ENCODE assay signal across 1 cellular context in genomic region chr9:129571298-129572051, GRCh38.
TF ChIP-seq lines count a peak whose summit lies in the region.

No MANE protein-coding gene starts in this region.

TF ChIP-seq in HepG2, 621 proteins besides CTCF, POLR2A, EP300 and RAD21 (continued from another document):
- TF ChIP-seq KIAA2018 (CRISPR knock-in tag; IDR thresholded peaks at IDR 0.05; ENCODE audit: borderline replicate concordance) (no peak), ZSCAN12 (CRISPR knock-in tag; IDR thresholded peaks at IDR 0.05) (no peak), SNAI1 (CRISPR knock-in tag; IDR thresholded peaks at IDR 0.05; ENCODE audit: borderline replicate concordance) (0 out of 2 replicates have a peak, but pooled peaks have one; percentile 34), ZNF761 (CRISPR knock-in tag; conservative IDR thresholded peaks at IDR 0.05) (no peak), ZNF775 (CRISPR knock-in tag; IDR thresholded peaks at IDR 0.05; ENCODE audit: borderline replicate concordance) (no peak), FOXA3 (CRISPR knock-in tag; IDR thresholded peaks at IDR 0.05) (0 out of 2 replicates have a peak, but pooled peaks have one; percentile 10), ZNF432 (CRISPR knock-in tag; IDR thresholded peaks at IDR 0.05; ENCODE audit: borderline replicate concordance) (no peak), MEIS1 (CRISPR knock-in tag; IDR thresholded peaks at IDR 0.05; ENCODE audit: borderline replicate concordance) (no peak), ZNF687 (CRISPR knock-in tag; IDR thresholded peaks at IDR 0.05) (peak; percentile 65), ZNF234 (CRISPR knock-in tag; conservative IDR thresholded peaks at IDR 0.05) (no peak), ZFY (CRISPR knock-in tag; IDR thresholded peaks at IDR 0.05) (peak; percentile 31; the same call in 1 of the 2 replicates), HNRNPUL1 (IDR thresholded peaks at IDR 0.05; ENCODE audit: low read depth, low read length) (no peak), ZC3H13 (CRISPR knock-in tag; IDR thresholded peaks at IDR 0.05) (no peak), MED13 (CRISPR knock-in tag; IDR thresholded peaks at IDR 0.05) (no peak), SP1 (IDR thresholded peaks at IDR 0.05) (no peak), SP1 (CRISPR knock-in tag; IDR thresholded peaks at IDR 0.05) (no peak), TAF1 (CRISPR knock-in tag; IDR thresholded peaks at IDR 0.05) (no peak), NR3C1 (CRISPR knock-in tag; IDR thresholded peaks at IDR 0.05) (no peak), TAF15 (IDR thresholded peaks at IDR 0.05; ENCODE audit: low read depth, low read length, poor library complexity, severe bottlenecking) (no peak), ZNF430 (CRISPR knock-in tag; IDR thresholded peaks at IDR 0.05) (no peak), AGO2 (optimal IDR thresholded peaks at IDR 0.05; ENCODE audit: low read depth, low read length) (peak; percentile 43), SUZ12 (IDR thresholded peaks at IDR 0.05; ENCODE audit: low read depth, low read length) (no peak), NFRKB (IDR thresholded peaks at IDR 0.05) (no peak), BCL6 (CRISPR knock-in tag; IDR thresholded peaks at IDR 0.05) (0 out of 2 replicates have a peak, but pooled peaks have one; percentile 10), GATAD2A (CRISPR knock-in tag; IDR thresholded peaks at IDR 0.05) (peak; percentile 42; the same call in 1 of the 2 replicates), RBM39 (IDR thresholded peaks at IDR 0.05; ENCODE audit: low read depth, low read length, poor library complexity, severe bottlenecking) (no peak), ZBTB34 (CRISPR knock-in tag; IDR thresholded peaks at IDR 0.05) (no peak), BRF2 (CRISPR knock-in tag; IDR thresholded peaks at IDR 0.05) (no peak), PHF21A (CRISPR knock-in tag; IDR thresholded peaks at IDR 0.05) (0 out of 2 replicates have a peak, but pooled peaks have one; percentile 32), ZSCAN25 (CRISPR knock-in tag; IDR thresholded peaks at IDR 0.05) (peak; percentile 67; the same call in 1 of the 2 replicates), GTF3A (CRISPR knock-in tag; conservative IDR thresholded peaks at IDR 0.05) (no peak), AKAP8 (CRISPR knock-in tag; IDR thresholded peaks at IDR 0.05) (0 out of 2 replicates have a peak, but pooled peaks have one; percentile 38), ZFP1 (CRISPR knock-in tag; IDR thresholded peaks at IDR 0.05) (no peak), HOXA3 (CRISPR knock-in tag; IDR thresholded peaks at IDR 0.05) (peak; percentile 25; the same call in 1 of the 2 replicates), ZBTB21 (CRISPR knock-in tag; IDR thresholded peaks at IDR 0.05) (no peak), RFXAP (CRISPR knock-in tag; IDR thresholded peaks at IDR 0.05; ENCODE audit: borderline replicate concordance) (no peak), SALL1 (CRISPR knock-in tag; IDR thresholded peaks at IDR 0.05) (peak; percentile 20; the same call in 1 of the 2 replicates), MEIS2 (CRISPR knock-in tag; IDR thresholded peaks at IDR 0.05) (no peak), ZNF770 (CRISPR knock-in tag; IDR thresholded peaks at IDR 0.05) (peak; percentile 73; the same call in 1 of the 2 replicates), NR2F1 (CRISPR knock-in tag; IDR thresholded peaks at IDR 0.05) (0 out of 4 replicates have a peak, but pooled peaks of 1 of the 2 experiments have one; percentile 8), JUN (CRISPR knock-in tag; IDR thresholded peaks at IDR 0.05) (no peak), MBNL3 (CRISPR knock-in tag; conservative IDR thresholded peaks at IDR 0.05) (no peak), FUBP1 (CRISPR knock-in tag; IDR thresholded peaks at IDR 0.05; ENCODE audit: borderline replicate concordance) (no peak), TFDP1 (CRISPR knock-in tag; IDR thresholded peaks at IDR 0.05; ENCODE audit: borderline replicate concordance) (peak; percentile 38; the same call in 1 of the 2 replicates)
